ENCODE assay signal across 11 cellular contexts in genomic region chr1:26277719-26278118, GRCh38. TPM values are rescaled to one million over a fixed set of nuclear protein-coding genes. Genes with fewer than 3 reads are reported as not detected.
DNase-seq lines count a peak whose midpoint lies in the region; ATAC-seq and TF ChIP-seq lines count a peak whose summit lies in the region.
"Had no signal": no experiment of that assay in that cellular context is flagged by ENCODE, and none has a peak within 500 bp of the region (broad histone marks: within the 10 kb centered on the region; RNA-seq: fewer than 3 reads in every experiment).

No MANE protein-coding gene starts in this region.

- peaks cover 45% of the 10 kb centered on the region for H3K4me1 Mint-ChIP-seq in nephron

- H3K27me3 Mint-ChIP-seq in nephron (ENCODE audit: low read depth): peaks cover 1% of the 10 kb centered on the region

- H3K36me3 ChIP-seq in A673 (ENCODE audit: insufficient read depth, low read length, poor library complexity, severe bottlenecking) (peaks cover 31% of the 10 kb centered on the region), KOPT-K1 (ENCODE audit: insufficient read depth, low read length) (peaks cover 80% of the 10 kb centered on the region), ovary (no peaks in the 10 kb centered on the region)

- DNase-seq in A673 (ENCODE audit: low spot score) (no peak), caudate nucleus (lab: John Stamatoyannopoulos, UW) (no peak), COR-L47 (lab: John Stamatoyannopoulos, UW) (no peak), EL (no peak), ovary (no peak)
- DNase-seq: DMS79, Kasumi-1 had no signal

- H3K9me3 Mint-ChIP-seq in nephron: no peaks in the 10 kb centered on the region
- H3K9me3 Mint-ChIP-seq: neural crest cell had no signal

- H3K27ac ChIP-seq in A673 (ENCODE audit: low read depth, low read length, poor library complexity, severe bottlenecking) (peak overlapping the region; percentile 23), KOPT-K1 (ENCODE audit: low read depth, low read length, poor library complexity, severe bottlenecking) (peak overlapping the region; percentile 13), caudate nucleus (ENCODE audit: low read depth, low read length) (peak overlapping the region; percentile 53), ovary (no peak overlapping the region)

- POLR2A ChIA-PET in A673 (lab: Charles Lee; ENCODE audit: low non-redundant PET): no interaction called here

- no peak for TF ChIP-seq CTCF in A673 (conservative IDR thresholded peaks at IDR 0.05; ENCODE audit: low read depth, low read length)
- TF ChIP-seq CTCF in nephron (IDR thresholded peaks at IDR 0.05; ENCODE audit: unreplicated experiment in 3 of 3): no peak
- TF ChIP-seq CTCF in ovary (IDR thresholded peaks at IDR 0.05): no peak

- TF ChIP-seq EP300 in ovary (IDR thresholded peaks at IDR 0.05): no peak

- CTCF ChIA-PET in A673 (lab: Charles Lee): no interaction called here

- ATAC-seq in GM18517 (IDR thresholded peaks at IDR 0.05; ENCODE audit: unreplicated experiment): no peak

- H3K4me1 ChIP-seq in A673 (ENCODE audit: insufficient read depth, low read length, poor library complexity, severe bottlenecking) (peaks cover 52% of the 10 kb centered on the region), ovary (ENCODE audit: insufficient read depth) (peaks cover 6% of the 10 kb centered on the region)

- TF ChIP-seq POLR2A in ovary (IDR thresholded peaks at IDR 0.05): no peak

- H3K9me3 ChIP-seq in A673 (ENCODE audit: low read depth, low read length, poor library complexity, severe bottlenecking) (no peaks in the 10 kb centered on the region), KOPT-K1 (ENCODE audit: insufficient read depth, low read length, poor library complexity, severe bottlenecking) (no peaks in the 10 kb centered on the region), ovary (no peaks in the 10 kb centered on the region)

- WGBS in ovary, 3 donors: 86 to 92% (median 88%) methylated on average over 1 of the region's 1 CpG

- H3K4me3 ChIP-seq in A673 (ENCODE audit: low read depth, low read length, poor library complexity, severe bottlenecking): no peak overlapping the region
- H3K4me3 ChIP-seq in ovary: no peak overlapping the region

- intact Hi-C loops in A673 (cut with micrococcal nuclease; ENCODE audit: unreplicated experiment): loop anchor here (5.0 kb wide), 1 partner anchor 40 kb away; no protein-coding TSS in a partner anchor
- intact Hi-C loops in ovary (cut with DNase I): no loop called here

- peaks cover 31% of the 10 kb centered on the region for H3K36me3 Mint-ChIP-seq in nephron (ENCODE audit: low read depth)

- no peak overlapping the region for H3K4me3 Mint-ChIP-seq in nephron

- H3K27ac Mint-ChIP-seq in nephron: peak overlapping the region; percentile 79 to 89 (median 81)

- no TSS peak for BruUV-seq in A673 (replicated peaks; lab: Mats Ljungman, UMichigan)

- H3K27me3 ChIP-seq in A673 (replicated peaks; ENCODE audit: insufficient read depth, low read depth, low read length, poor library complexity) (no peaks in the 10 kb centered on the region), ovary (no peaks in the 10 kb centered on the region)

RNA-seq across cellular contexts. Expression of gene SH3BGRL3, which starts 2.2 kb away (rescaled TPM):
- total RNA-seq in A673 (2021) (133 and 138 TPM in 2 replicates), ovary (100 to 1,000 TPM in 1 of 7 donors, 10 to 100 TPM in 6; 18.6 to 117 (median 58.3) TPM)
- 100 to 1,000 TPM in 1 of 2 donors, 10 to 100 TPM in 1; 57.8 to 242 TPM for polyA plus RNA-seq in ovary

RNA-seq across cellular contexts. Expression of gene UBXN11, which starts 28.7 kb away (rescaled TPM):
- total RNA-seq in A673 (2021) (22.1 and 25.4 TPM in 2 replicates), ovary (10 to 100 TPM; 17.3 to 37.0 (median 28.8) TPM)
- 10 to 100 TPM in 1 of 2 donors, 1 to 10 TPM in 1; 3.6 to 25.1 TPM for polyA plus RNA-seq in ovary

RNA-seq across cellular contexts. Expression of gene CD52, which starts 40.0 kb away (rescaled TPM):
- not detected in 2 replicates for total RNA-seq in A673 (2021)
- 1 to 10 TPM in 6 of 7 donors, not detected in 1; 1.3 to 6.2 (median 2.9) TPM for total RNA-seq in ovary
- polyA plus RNA-seq in ovary: 10 to 100 TPM in 1 of 2 donors, 1 to 10 TPM in 1; 7.1 to 45.5 TPM
- total RNA-seq: neural crest cell had no signal

RNA-seq across cellular contexts. Expression of gene CEP85, which starts 43.7 kb away (rescaled TPM):
- total RNA-seq in A673 (2021): 51.3 and 51.5 TPM in 2 replicates
- total RNA-seq in ovary: 1 to 10 TPM; 2.3 to 8.4 (median 4.0) TPM
- polyA plus RNA-seq in ovary: 1 to 10 TPM; 2.0 to 4.4 TPM

Comparison
In these comparisons a context has a peak if more than half of its experiments do, and no peak if none do; other contexts are left out.
1. H3K27ac ChIP-seq: peak in A673 (single experiment), KOPT-K1 (single experiment) and caudate nucleus (single experiment); none in ovary (0 of 2).